In the genomic region with DNA sequence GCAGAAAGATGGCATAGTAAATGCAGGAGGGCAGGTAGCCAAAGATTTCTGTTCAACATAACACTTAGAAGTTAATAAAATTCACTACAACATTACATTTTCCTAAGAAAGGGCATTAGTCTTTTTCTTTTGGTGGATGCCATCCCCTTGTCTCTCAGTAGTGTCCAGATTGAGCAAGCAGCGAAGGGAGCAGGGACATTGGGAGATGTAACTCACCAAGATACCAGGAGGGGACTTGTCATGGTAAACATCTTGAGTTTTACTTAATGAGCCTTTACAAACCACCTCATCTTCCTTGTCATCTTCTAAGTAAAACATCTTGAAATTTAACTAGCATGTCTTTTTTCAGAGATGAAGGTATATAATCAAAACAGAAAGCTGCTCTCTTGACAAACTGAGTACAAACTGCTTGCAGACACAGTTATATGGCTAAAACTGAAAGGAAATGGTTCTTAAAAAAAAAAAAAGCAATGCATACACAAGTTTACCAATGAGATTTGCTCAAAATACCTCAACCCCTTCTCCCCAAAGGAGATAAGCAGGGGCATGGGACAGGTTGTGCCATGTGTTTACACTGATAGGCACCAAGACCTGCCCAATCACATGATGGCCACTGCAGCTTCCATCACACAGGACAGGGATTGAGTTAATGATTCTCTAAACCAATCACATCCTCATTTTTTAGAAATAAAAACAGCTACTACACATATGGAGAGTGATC, we compare ENCODE assay signal across 11 cellular contexts. TPM values are rescaled to one million over a fixed set of nuclear protein-coding genes. Genes with fewer than 3 reads are reported as not detected.
DNase-seq lines count a peak whose midpoint lies in the region; ATAC-seq and TF ChIP-seq lines count a peak whose summit lies in the region.
"Had no signal": no experiment of that assay in that cellular context is flagged by ENCODE, and none has a peak within 500 bp of the region (broad histone marks: within the 10 kb centered on the region; RNA-seq: fewer than 3 reads in every experiment).

No MANE protein-coding gene starts in this region.

- H3K27me3 Mint-ChIP-seq in CD4-positive, alpha-beta memory T cell, result no peaks in the 10 kb centered on the region
- no peaks in the 10 kb centered on the region for H3K27me3 Mint-ChIP-seq in central memory CD8-positive, alpha-beta T cell
- H3K27me3 Mint-ChIP-seq in natural killer cell treated with Interleukin-12 subunit alpha and Interleukin-12 subunit beta and Interleukin-15 and Interleukin-18, amount 100 ng/mL, for 72 hours, result no peaks in the 10 kb centered on the region

- intact Hi-C loops in CD4-positive, alpha-beta memory T cell (cut with micrococcal nuclease), result loop anchor here (1.0 kb wide), 1 partner anchor 10 kb away; no protein-coding TSS in a partner anchor
- intact Hi-C loops in posterior cingulate gyrus (cut with DNase I), result loop anchor here (10.0 kb wide), 1 partner anchor 48 kb away; no protein-coding TSS in a partner anchor

- peak overlapping the region; percentile 40 to 59 for H3K4me3 ChIP-seq in CD4-positive, alpha-beta memory T cell (ENCODE audit: low read length in 2 of 2)
- no peak overlapping the region for H3K4me3 ChIP-seq in MM.1S (ENCODE audit: low read length)
- H3K4me3 ChIP-seq: HAP-1, neural progenitor cell had no signal

- H3K36me3 Mint-ChIP-seq in CD4-positive, alpha-beta memory T cell, result peaks cover 8 to 22% of the 10 kb centered on the region in 2 donors
- H3K36me3 Mint-ChIP-seq in central memory CD8-positive, alpha-beta T cell (ENCODE audit: insufficient read depth), result peaks cover 13% of the 10 kb centered on the region
- H3K36me3 Mint-ChIP-seq in natural killer cell treated with Interleukin-12 subunit alpha and Interleukin-12 subunit beta and Interleukin-15 and Interleukin-18, amount 100 ng/mL, for 72 hours, result no peaks in the 10 kb centered on the region

- no peak overlapping the region for H3K9ac ChIP-seq in MM.1S (ENCODE audit: low read length)
- H3K9ac ChIP-seq: neural progenitor cell had no signal

- no peaks in the 10 kb centered on the region for H3K36me3 ChIP-seq in CD4-positive, alpha-beta memory T cell (ENCODE audit: insufficient read depth, low read length)
- no peaks in the 10 kb centered on the region for H3K36me3 ChIP-seq in MM.1S (replicated peaks; ENCODE audit: insufficient read depth, low read length)
- H3K36me3 ChIP-seq: neural progenitor cell had no signal

- peaks cover 4% of the 10 kb centered on the region; the same call in 1 of the 2 replicates for H3K79me2 ChIP-seq in MM.1S (ENCODE audit: low read length)

- POLR2A ChIA-PET in CD4-positive, alpha-beta memory T cell (lab: Charles Lee; ENCODE audit: partially characterized antibody), result interaction anchor here (0.9 to 34.6 kb wide), 11 partner anchors 10 to 467 kb away, joined by 3 to 1352 read pairs (median 5); partner anchors contain the start of genes MYL12A and TGIF1

- ATAC-seq in central memory CD8-positive, alpha-beta T cell (replicated peaks; ENCODE audit: extremely low read depth, poor library complexity, severe bottlenecking), result peak; percentile 22
- ATAC-seq in natural killer cell treated with Interleukin-12 subunit alpha and Interleukin-12 subunit beta and Interleukin-15 and Interleukin-18, amount 100 ng/mL, for 72 hours, result peak; percentile 28 to 44

- H3K27ac Mint-ChIP-seq in CD4-positive, alpha-beta memory T cell, result peak overlapping the region; percentile 89 to 96 (median 91)
- H3K27ac Mint-ChIP-seq in central memory CD8-positive, alpha-beta T cell (ENCODE audit: low read depth), result peak overlapping the region; percentile 96
- peak overlapping the region; percentile 86 to 95 for H3K27ac Mint-ChIP-seq in natural killer cell treated with Interleukin-12 subunit alpha and Interleukin-12 subunit beta and Interleukin-15 and Interleukin-18, amount 100 ng/mL, for 72 hours
- H3K27ac Mint-ChIP-seq: neural progenitor cell had no signal

- H3K27ac ChIP-seq in CD4-positive, alpha-beta memory T cell (ENCODE audit: low read depth, low read length), result peak overlapping the region; percentile 78
- no peak overlapping the region for H3K27ac ChIP-seq in MM.1S (ENCODE audit: low read length)
- H3K27ac ChIP-seq: neural progenitor cell, VCaP had no signal

- no peaks in the 10 kb centered on the region for H4K20me1 ChIP-seq in MM.1S (ENCODE audit: insufficient read depth, low read length)

- peaks cover 81% of the 10 kb centered on the region for H3K4me1 ChIP-seq in CD4-positive, alpha-beta memory T cell (ENCODE audit: insufficient read depth, low read length)
- peaks cover 23% of the 10 kb centered on the region for H3K4me1 ChIP-seq in MM.1S (ENCODE audit: low read length)

- peak in 2 of 5 donors; percentile 48 to 55 for DNase-seq in CD4-positive, alpha-beta memory T cell
- DNase-seq in MM.1S (peak; percentile 30), NCI-H2227 (lab: John Stamatoyannopoulos, UW; ENCODE audit: unreplicated experiment) (no peak), posterior cingulate gyrus (no peak), SIG-M5 (lab: John Stamatoyannopoulos, UW) (no peak), NCI-H345 (lab: John Stamatoyannopoulos, UW) (no peak)
- DNase-seq in central memory CD8-positive, alpha-beta T cell (ENCODE audit: low spot score in 2 of 2), result no peak
- no peak for DNase-seq in natural killer cell treated with Interleukin-12 subunit alpha and Interleukin-12 subunit beta and Interleukin-15 and Interleukin-18, amount 100 ng/mL, for 72 hours (ENCODE audit: low spot score)

- no peaks in the 10 kb centered on the region for H3K27me3 ChIP-seq in CD4-positive, alpha-beta memory T cell (ENCODE audit: insufficient read depth, low read length)
- H3K27me3 ChIP-seq in MM.1S (replicated peaks; ENCODE audit: insufficient read depth, low read length), result no peaks in the 10 kb centered on the region
- H3K27me3 ChIP-seq: neural progenitor cell had no signal

- peak overlapping the region; percentile 84 to 96 (median 92) for H3K4me3 Mint-ChIP-seq in CD4-positive, alpha-beta memory T cell
- H3K4me3 Mint-ChIP-seq in central memory CD8-positive, alpha-beta T cell, result peak overlapping the region; percentile 70
- H3K4me3 Mint-ChIP-seq in natural killer cell treated with Interleukin-12 subunit alpha and Interleukin-12 subunit beta and Interleukin-15 and Interleukin-18, amount 100 ng/mL, for 72 hours, result peak overlapping the region; percentile 82
- H3K4me3 Mint-ChIP-seq: neural progenitor cell had no signal

- CTCF ChIA-PET in CD4-positive, alpha-beta memory T cell (lab: Charles Lee; ENCODE audit: partially characterized antibody), result interaction anchor here (0.7 to 8.7 kb wide), 13 partner anchors 12 to 146 kb away, joined by 3 to 304 read pairs (median 3); no protein-coding TSS in a partner anchor

- H3F3A ChIP-seq in MM.1S (ENCODE audit: insufficient read depth, low read length), result peaks cover 6% of the 10 kb centered on the region; the same call in 1 of the 2 replicates

- H3K9me3 Mint-ChIP-seq in CD4-positive, alpha-beta memory T cell, result no peaks in the 10 kb centered on the region
- no peaks in the 10 kb centered on the region for H3K9me3 Mint-ChIP-seq in central memory CD8-positive, alpha-beta T cell
- no peaks in the 10 kb centered on the region for H3K9me3 Mint-ChIP-seq in natural killer cell treated with Interleukin-12 subunit alpha and Interleukin-12 subunit beta and Interleukin-15 and Interleukin-18, amount 100 ng/mL, for 72 hours

- no peak overlapping the region for H2AFZ ChIP-seq in MM.1S (ENCODE audit: low read length)
- H2AFZ ChIP-seq: neural progenitor cell had no signal

- peaks cover 52 to 85% (median 61%) of the 10 kb centered on the region in 4 donors for H3K4me1 Mint-ChIP-seq in CD4-positive, alpha-beta memory T cell
- H3K4me1 Mint-ChIP-seq in central memory CD8-positive, alpha-beta T cell, result peaks cover 61% of the 10 kb centered on the region
- H3K4me1 Mint-ChIP-seq in natural killer cell treated with Interleukin-12 subunit alpha and Interleukin-12 subunit beta and Interleukin-15 and Interleukin-18, amount 100 ng/mL, for 72 hours (ENCODE audit: low read depth in 2 of 2), result peaks cover 50 to 71% of the 10 kb centered on the region in 2 donors

- H3K9me2 ChIP-seq in MM.1S (replicated peaks; ENCODE audit: insufficient read depth, low read length), result no peaks in the 10 kb centered on the region

- no peak overlapping the region; the same call in 1 of the 2 replicates for H3K4me2 ChIP-seq in MM.1S (ENCODE audit: low read depth, low read length)
- H3K4me2 ChIP-seq: neural progenitor cell had no signal

- H3K9me3 ChIP-seq in CD4-positive, alpha-beta memory T cell (ENCODE audit: control insufficient read depth in 1 of 2, low read length in 2 of 2), result no peaks in the 10 kb centered on the region
- H3K9me3 ChIP-seq in MM.1S (replicated peaks; ENCODE audit: insufficient read depth, low read length), result no peaks in the 10 kb centered on the region
- H3K9me3 ChIP-seq: HAP-1 had no signal

- no peak for TF ChIP-seq CTCF in MM.1S (IDR thresholded peaks at IDR 0.05; ENCODE audit: low read length)

RNA-seq across cellular contexts. Expression of gene LPIN2, which starts 30.3 kb away (rescaled TPM):
- total RNA-seq in CD4-positive, alpha-beta memory T cell, result 100 to 1,000 TPM in 1 of 2 experiments, 10 to 100 TPM in 1; 95.4 to 103 TPM
- 10 to 100 TPM; 53.6 to 96.5 TPM for polyA plus RNA-seq in CD4-positive, alpha-beta memory T cell
- total RNA-seq in natural killer cell treated with Interleukin-12 subunit alpha and Interleukin-12 subunit beta and Interleukin-15 and Interleukin-18, amount 100 ng/mL, for 72 hours, result 10 to 100 TPM; 57.8 to 80.3 TPM
